In the genomic region with DNA sequence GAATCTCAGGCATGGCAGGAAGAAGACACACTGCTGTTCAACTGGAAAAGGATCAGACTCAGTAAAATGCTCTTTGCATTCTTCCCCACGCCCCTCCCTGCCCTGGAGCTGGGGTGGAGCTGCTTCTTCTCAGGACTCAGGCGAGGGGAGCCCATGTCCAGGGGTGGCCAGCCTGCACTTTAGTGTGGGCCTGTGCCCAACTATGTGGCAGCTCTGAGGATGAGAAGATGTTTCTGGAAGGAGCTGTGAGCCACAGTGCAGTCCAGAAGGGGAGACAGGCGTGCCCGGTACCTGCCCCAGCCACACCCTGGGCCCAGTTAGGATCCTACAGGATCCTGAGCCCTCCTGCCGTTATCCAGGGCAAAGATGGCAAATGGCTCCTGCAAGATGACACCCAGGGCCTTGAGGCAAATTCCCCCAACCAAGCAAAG, we compare ENCODE assay signal across 12 cellular contexts.
DNase-seq lines count a peak whose midpoint lies in the region; ATAC-seq and TF ChIP-seq lines count a peak whose summit lies in the region.
"Had no signal": no experiment of that assay in that cellular context is flagged by ENCODE, and none has a peak within 500 bp of the region (broad histone marks: within the 10 kb centered on the region; RNA-seq: fewer than 3 reads in every experiment).

No MANE protein-coding gene starts in this region.

- peaks cover 73% of the 10 kb centered on the region for H3K9me1 ChIP-seq in IMR-90 (ENCODE audit: insufficient read depth, low read length)

- H3K4me2 ChIP-seq in IMR-90 (ENCODE audit: low read depth, low read length): no peak overlapping the region

- H2BK15ac ChIP-seq in IMR-90 (ENCODE audit: low read depth, low read length): no peak overlapping the region

- no peaks in the 10 kb centered on the region for H3K27me3 ChIP-seq in BJ (ENCODE audit: control insufficient read depth, insufficient read depth, low read length)
- H3K27me3 ChIP-seq in IMR-90 (ENCODE audit: control insufficient read depth, insufficient read depth, low read length): no peaks in the 10 kb centered on the region

- POLR2A ChIA-PET in BJ (lab: Charles Lee) (no interaction called here), IMR-90 (lab: Charles Lee; ENCODE audit: unreplicated experiment) (interaction anchor here (0.6 kb wide), 1 partner anchor 34 kb away, joined by 3 read pairs; no protein-coding TSS in a partner anchor)

- H2AFZ ChIP-seq in IMR-90 (replicated peaks; ENCODE audit: low read length, poor library complexity): no peak overlapping the region

- TF ChIP-seq CTCF in BJ (IDR thresholded peaks at IDR 0.05; ENCODE audit: insufficient read depth, low read depth, low read length) (no peak), IMR-90 (conservative IDR thresholded peaks at IDR 0.05; ENCODE audit: low read depth, low read length) (no peak), epithelial cell of esophagus (IDR thresholded peaks at IDR 0.05; ENCODE audit: insufficient read depth, low read depth, low read length, missing control alignments) (no peak), neural crest cell (conservative IDR thresholded peaks at IDR 0.05) (no peak)

- no peak overlapping the region for H3K4me3 Mint-ChIP-seq in neural crest cell
- H3K4me3 Mint-ChIP-seq: activated CD4-positive, alpha-beta T cell treated with anti-CD3 and anti-CD28 coated beads for 36 hours had no signal

- H3K14ac ChIP-seq in IMR-90 (replicated peaks; ENCODE audit: low read depth, low read length): no peak overlapping the region; the same call in 1 of the 2 replicates

- peaks cover 2% of the 10 kb centered on the region for H3K36me3 Mint-ChIP-seq in neural crest cell (ENCODE audit: low read depth)

- peaks cover 32% of the 10 kb centered on the region for H3K4me1 ChIP-seq in IMR-90 (ENCODE audit: control insufficient read depth, insufficient read depth, low read length)

- H4K8ac ChIP-seq in IMR-90 (ENCODE audit: low read depth in 2 of 2, low read length in 2 of 2): no peak overlapping the region

- H3K36me3 ChIP-seq in BJ (ENCODE audit: control insufficient read depth, insufficient read depth, low read length) (peaks cover 4% of the 10 kb centered on the region; the same call in 1 of the 2 replicates), IMR-90 (ENCODE audit: control insufficient read depth, insufficient read depth, low read length) (peaks cover 10% of the 10 kb centered on the region; the same call in 1 of the 2 replicates)

- H3K18ac ChIP-seq in IMR-90 (ENCODE audit: low read depth, low read length): no peak overlapping the region

- ATAC-seq in IMR-90 (ENCODE audit: low read depth): peak; percentile 61
- ATAC-seq in GM19351 (IDR thresholded peaks at IDR 0.05; ENCODE audit: unreplicated experiment): no peak
- ATAC-seq: activated CD4-positive, alpha-beta T cell treated with anti-CD3 and anti-CD28 coated beads for 36 hours had no signal

- H4K5ac ChIP-seq in IMR-90 (ENCODE audit: low read depth, low read length): no peak overlapping the region

- H3K27ac ChIP-seq in IMR-90 (ENCODE audit: insufficient read depth, low read length): no peak overlapping the region

- peaks cover 100% of the 10 kb centered on the region for H4K20me1 ChIP-seq in IMR-90 (ENCODE audit: insufficient read depth, low read length)

- no peak overlapping the region for H2AK9ac ChIP-seq in IMR-90 (replicated peaks; ENCODE audit: low read depth, low read length, poor library complexity)

- H4K91ac ChIP-seq in IMR-90 (ENCODE audit: insufficient read depth, low read depth, low read length): no peak overlapping the region

- CTCF ChIA-PET in BJ (lab: Yijun Ruan, JAX): interaction anchor here (0.9 to 1.4 kb wide), 3 partner anchors 9 to 120 kb away, joined by 3 to 4 read pairs (median 3); a partner anchor contains a TSS
- CTCF ChIA-PET in IMR-90 (lab: Yijun Ruan, JAX): no interaction called here

- H3K23ac ChIP-seq in IMR-90 (ENCODE audit: low read depth, low read length): no peak overlapping the region

- H3K4ac ChIP-seq in IMR-90 (ENCODE audit: low read depth, low read length): no peak overlapping the region

- H2AK5ac ChIP-seq in IMR-90 (ENCODE audit: low read depth, low read length): 0 out of 2 replicates have a peak overlapping the region, but pooled peaks have one; percentile 44

- DNase-seq in BJ (ENCODE audit: low read depth) (peak; percentile 59), IMR-90 (peak; percentile 44), epithelial cell of esophagus (ENCODE audit: low read depth) (peak; percentile 49), neural crest cell (ENCODE audit: low read depth, low spot score) (no peak), SW480 (ENCODE audit: low spot score) (no peak), cardiac septum (ENCODE audit: low spot score) (no peak), HCEC 1CT (no peak)
- DNase-seq: activated CD4-positive, alpha-beta T cell treated with anti-CD3 and anti-CD28 coated beads for 36 hours; DMS 273 treated with DMSO at 0.1 percent for 48 hours; KBM-7; NCI-H345 had no signal

- WGBS in IMR-90 (ENCODE audit: extremely low coverage in 2 of 2, insufficient read length in 1 of 2), 2 experiments: 67% methylated on average over 1 of the region's 5 CpGs; no CpG with 5 or more reads in 1 of the 2 experiments

- no peak overlapping the region for H3K9ac ChIP-seq in IMR-90 (ENCODE audit: low read depth, low read length)

- intact Hi-C loops in IMR-90 (cut with micrococcal nuclease) (loop anchor here (5.0 kb wide), 1 partner anchor 137 kb away; a partner anchor contains a TSS), cardiac septum (cut with DNase I) (no loop called here)

- no TSS peak for BruUV-seq in IMR-90 (replicated peaks; lab: Mats Ljungman, UMichigan)

- TF ChIP-seq POLR2A in IMR-90 (IDR thresholded peaks at IDR 0.05; ENCODE audit: low read depth, low read length): no peak

- dilution Hi-C loops in IMR-90 (cut with HindIII; ENCODE audit: low sequenced_read_pairs, unreplicated experiment): no loop called here

- H2BK5ac ChIP-seq in IMR-90 (ENCODE audit: low read depth, low read length, poor library complexity, severe bottlenecking): no peak overlapping the region

- H3K56ac ChIP-seq in IMR-90 (ENCODE audit: extremely low read depth, insufficient read depth, low read length): no peak overlapping the region

- peaks cover 21 to 92% of the 10 kb centered on the region in 2 experiments for H3K79me1 ChIP-seq in IMR-90 (ENCODE audit: low read depth in 1 of 2, low read length in 2 of 2)

- H3K27me3 Mint-ChIP-seq in neural crest cell (ENCODE audit: low read depth): no peaks in the 10 kb centered on the region
- H3K27me3 Mint-ChIP-seq: activated CD4-positive, alpha-beta T cell treated with anti-CD3 and anti-CD28 coated beads for 36 hours had no signal

- TF ChIP-seq RAD21 in IMR-90 (IDR thresholded peaks at IDR 0.05; ENCODE audit: low read length): no peak

- no peaks in the 10 kb centered on the region for H3K9me3 ChIP-seq in IMR-90 (ENCODE audit: control insufficient read depth, insufficient read depth, low read length)

- H3K4me3 ChIP-seq in BJ (ENCODE audit: low read depth, low read length) (no peak overlapping the region), IMR-90 (ENCODE audit: insufficient read depth, low read depth, low read length) (no peak overlapping the region), epithelial cell of esophagus (ENCODE audit: low read length) (no peak overlapping the region)

- in situ Hi-C loops in IMR-90 (cut with MboI; ENCODE audit: low sequenced_read_pairs): no loop called here

- H3K9me3 Mint-ChIP-seq in neural crest cell: no peaks in the 10 kb centered on the region

- H2BK120ac ChIP-seq in IMR-90 (ENCODE audit: low read depth, low read length): no peak overlapping the region

- peaks cover 50% of the 10 kb centered on the region for H3K4me1 Mint-ChIP-seq in neural crest cell

- H2BK20ac ChIP-seq in IMR-90 (ENCODE audit: low read depth, low read length): no peak overlapping the region

- peak overlapping the region; percentile 43 for H3K27ac Mint-ChIP-seq in neural crest cell (ENCODE audit: unreplicated experiment)
- H3K27ac Mint-ChIP-seq: activated CD4-positive, alpha-beta T cell treated with anti-CD3 and anti-CD28 coated beads for 36 hours had no signal

TF ChIP-seq in IMR-90, 13 proteins besides CTCF, POLR2A, EP300 and RAD21:
- 0 out of 2 replicates have a peak, but pooled peaks have one; percentile 29 for TF ChIP-seq MAZ (IDR thresholded peaks at IDR 0.05; ENCODE audit: borderline replicate concordance, low read depth, low read length)
- no peak for TF ChIP-seq CHD1 (IDR thresholded peaks at IDR 0.05; ENCODE audit: low read depth, low read length)

Comparison
In these comparisons a context has a peak if more than half of its experiments do, and no peak if none do; other contexts are left out.
1. DNase-seq: peak in BJ (single experiment), IMR-90 (single experiment) and epithelial cell of esophagus (single experiment); none in neural crest cell (single experiment), SW480 (single experiment), cardiac septum (single experiment) and HCEC 1CT (single experiment).